Comparison of ENCODE assay signal across 8 cellular contexts in genomic region chr7:101538596-101539459, GRCh38.
DNase-seq lines count a peak whose midpoint lies in the region; ATAC-seq and TF ChIP-seq lines count a peak whose summit lies in the region.

No MANE protein-coding gene starts in this region.

- peak; percentile 96 for TF ChIP-seq CTCF in A673 (conservative IDR thresholded peaks at IDR 0.05; ENCODE audit: low read depth, low read length)
- TF ChIP-seq CTCF in GM13976 (IDR thresholded peaks at IDR 0.05; ENCODE audit: borderline replicate concordance, control extremely low read depth, extremely low read depth, insufficient read depth, missing control alignments) = peak; percentile 93
- TF ChIP-seq CTCF in OCI-LY7 (conservative IDR thresholded peaks at IDR 0.05; ENCODE audit: low read length) = peak; percentile 95
- TF ChIP-seq CTCF in fibroblast of the aortic adventitia (IDR thresholded peaks at IDR 0.05; ENCODE audit: insufficient read depth, low read length) = peak; percentile 87
- peak; percentile 91 for TF ChIP-seq CTCF in osteocyte (IDR thresholded peaks at IDR 0.05)
- peak; percentile 65 to 88 (median 76) for TF ChIP-seq CTCF in upper lobe of left lung (IDR thresholded peaks at IDR 0.05)

- H3K9me3 ChIP-seq in A673 (ENCODE audit: low read depth, low read length, poor library complexity, severe bottlenecking) = no peaks in the 10 kb centered on the region
- no peaks in the 10 kb centered on the region for H3K9me3 ChIP-seq in OCI-LY7 (ENCODE audit: low read length)
- H3K9me3 ChIP-seq in upper lobe of left lung = no peaks in the 10 kb centered on the region

- no peak overlapping the region for H3K27ac Mint-ChIP-seq in osteocyte (ENCODE audit: unreplicated experiment)

- H3K27ac ChIP-seq in A673 (ENCODE audit: low read depth, low read length, poor library complexity, severe bottlenecking) (no peak overlapping the region), OCI-LY7 (ENCODE audit: low read depth, low read length, poor library complexity, severe bottlenecking) (no peak overlapping the region), upper lobe of left lung (no peak overlapping the region)

- 24 to 30% methylated on average over 11 to 15 of the region's 15 CpGs for WGBS in upper lobe of left lung, 2 donors

- H3K4me2 ChIP-seq in OCI-LY7 (ENCODE audit: low read length) = no peak overlapping the region

- peak in 1 of 2 donors; percentile 53 for ATAC-seq in upper lobe of left lung (ENCODE audit: low FRiP score in 2 of 2)

- DNase-seq in A673 (ENCODE audit: low spot score) = peak; percentile 64
- peak; percentile 89 for DNase-seq in GM13976 (ENCODE audit: low spot score)
- peak; percentile 61 for DNase-seq in OCI-LY7 (ENCODE audit: low spot score)
- peak; percentile 26 for DNase-seq in activated T-helper 1 cell treated with Interleukin-2 at 50 U/mL for 16 hours (ENCODE audit: low read depth)
- peak; percentile 37 for DNase-seq in fibroblast of the aortic adventitia (ENCODE audit: low read depth)
- DNase-seq in osteocyte (ENCODE audit: extremely low spot score, unreplicated experiment) = peak; percentile 91
- peak; percentile 46 to 90 for DNase-seq in upper lobe of left lung
- no peak for DNase-seq in DMS153 (lab: John Stamatoyannopoulos, UW)

- H3K36me3 Mint-ChIP-seq in osteocyte (ENCODE audit: unreplicated experiment) = no peaks in the 10 kb centered on the region

- H2AFZ ChIP-seq in OCI-LY7 (ENCODE audit: low read length) = no peak overlapping the region

- no peaks in the 10 kb centered on the region for H3K27me3 Mint-ChIP-seq in osteocyte (ENCODE audit: unreplicated experiment)

- no peaks in the 10 kb centered on the region for H3K79me2 ChIP-seq in OCI-LY7 (ENCODE audit: insufficient read depth, low read depth, low read length)

- no peaks in the 10 kb centered on the region for H3K4me1 ChIP-seq in A673 (ENCODE audit: insufficient read depth, low read length, poor library complexity, severe bottlenecking)
- H3K4me1 ChIP-seq in OCI-LY7 (ENCODE audit: insufficient read depth, low read length, poor library complexity, severe bottlenecking) = no peaks in the 10 kb centered on the region
- H3K4me1 ChIP-seq in upper lobe of left lung = peaks cover 0 to 3% (median 0%) of the 10 kb centered on the region in 4 donors

- H3K4me1 Mint-ChIP-seq in osteocyte (ENCODE audit: unreplicated experiment) = peaks cover 17% of the 10 kb centered on the region

- H3K27me3 ChIP-seq in A673 (replicated peaks; ENCODE audit: insufficient read depth, low read depth, low read length, poor library complexity) (no peaks in the 10 kb centered on the region), upper lobe of left lung (no peaks in the 10 kb centered on the region)

- CTCF ChIA-PET in A673 (lab: Charles Lee) = no interaction called here
- CTCF ChIA-PET in OCI-LY7 (lab: Charles Lee; ENCODE audit: unreplicated experiment) = no interaction called here

- no peak for TF ChIP-seq EP300 in upper lobe of left lung (IDR thresholded peaks at IDR 0.05)

- no peaks in the 10 kb centered on the region for H3K36me3 ChIP-seq in A673 (ENCODE audit: insufficient read depth, low read length, poor library complexity, severe bottlenecking)
- H3K36me3 ChIP-seq in OCI-LY7 (ENCODE audit: insufficient read depth, low read length) = no peaks in the 10 kb centered on the region
- no peaks in the 10 kb centered on the region for H3K36me3 ChIP-seq in upper lobe of left lung

- H3K4me3 Mint-ChIP-seq in osteocyte (ENCODE audit: unreplicated experiment) = no peak overlapping the region

- POLR2A ChIA-PET in A673 (lab: Charles Lee; ENCODE audit: low non-redundant PET) (no interaction called here), OCI-LY7 (lab: Charles Lee) (interaction anchor here (0.5 kb wide), 1 partner anchor 30 kb away, joined by 3 read pairs; no protein-coding TSS in a partner anchor)

- in situ Hi-C loops in GM13976 (cut with MboI; ENCODE audit: low sequenced_read_pairs, unreplicated experiment) = loop anchor here (25.0 kb wide), 1 partner anchor 848 kb away; the partner anchor contains the start of gene PRKRIP1

- TF ChIP-seq POLR2A in upper lobe of left lung (IDR thresholded peaks at IDR 0.05) = no peak

- no peaks in the 10 kb centered on the region for H4K20me1 ChIP-seq in OCI-LY7 (ENCODE audit: insufficient read depth, low read length)

- intact Hi-C loops in A673 (cut with micrococcal nuclease; ENCODE audit: unreplicated experiment) (no loop called here), OCI-LY7 (cut with micrococcal nuclease; ENCODE audit: unreplicated experiment) (loop anchor here (10.0 kb wide), 1 partner anchor 174 kb away; the partner anchor contains the start of gene COL26A1)

- H3K4me3 ChIP-seq in A673 (ENCODE audit: low read depth, low read length, poor library complexity, severe bottlenecking) (no peak overlapping the region), OCI-LY7 (ENCODE audit: low read depth, low read length, poor library complexity, severe bottlenecking) (no peak overlapping the region), fibroblast of the aortic adventitia (ENCODE audit: low read depth, low read length) (no peak overlapping the region), upper lobe of left lung (no peak overlapping the region)

- no TSS peak for BruUV-seq in A673 (replicated peaks; lab: Mats Ljungman, UMichigan)
- no TSS peak for BruUV-seq in OCI-LY7 (replicated peaks; lab: Mats Ljungman, UMichigan)

- no peaks in the 10 kb centered on the region for H3K9me2 ChIP-seq in OCI-LY7 (ENCODE audit: insufficient read depth, low read length)

- no peaks in the 10 kb centered on the region for H3K9me3 Mint-ChIP-seq in osteocyte (ENCODE audit: unreplicated experiment)
